In the genomic region with DNA sequence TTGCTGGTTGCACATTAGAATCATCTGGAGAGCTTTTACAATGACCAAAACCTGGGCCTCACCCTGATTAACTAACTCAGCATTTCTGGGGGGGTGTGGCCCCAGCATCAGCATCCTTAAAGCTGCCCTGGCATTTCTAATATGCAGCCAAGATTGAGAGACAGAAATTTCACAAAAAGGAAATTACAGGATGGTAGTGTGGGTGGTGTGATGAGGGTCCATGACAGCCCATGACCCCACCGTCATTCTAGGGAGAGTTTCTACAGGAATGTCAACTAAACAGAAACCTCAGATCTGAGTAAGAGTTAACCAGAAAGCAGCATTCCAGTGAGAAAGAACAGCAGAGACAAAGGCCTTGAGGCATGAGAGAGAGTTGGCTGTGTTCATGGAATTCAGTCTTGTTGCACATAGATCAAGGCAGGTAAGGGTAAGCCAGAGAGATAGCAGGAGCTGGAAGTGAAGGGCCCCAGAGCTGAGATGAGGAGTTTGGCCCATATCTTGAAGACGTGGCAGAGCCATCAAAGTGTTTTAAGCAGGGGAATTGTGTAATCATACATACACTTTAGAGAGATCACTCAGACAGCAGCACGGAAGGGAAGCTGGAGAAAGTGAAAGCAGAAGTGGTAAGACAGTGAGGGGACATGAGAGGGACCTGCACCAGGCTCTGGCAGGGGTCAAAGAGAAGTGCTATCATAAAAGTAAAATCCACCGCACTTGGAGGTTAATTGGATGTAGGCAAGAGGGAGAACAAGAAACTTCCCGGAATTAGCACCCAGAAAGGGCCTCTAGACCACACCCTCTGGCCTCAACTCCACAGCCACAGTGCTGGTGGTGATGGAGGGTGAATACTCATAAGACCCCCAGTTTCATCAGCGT, we compare ENCODE assay signal across 8 cellular contexts. TPM values are rescaled to one million over a fixed set of nuclear protein-coding genes. Genes with fewer than 3 reads are reported as not detected.
DNase-seq lines count a peak whose midpoint lies in the region; ATAC-seq, FAIRE-seq and TF ChIP-seq lines count a peak whose summit lies in the region.

No MANE protein-coding gene starts in this region.

- peak overlapping the region; percentile 72 to 90 (median 82) for H3K4me3 Mint-ChIP-seq in CD4-positive, alpha-beta memory T cell
- peak overlapping the region; percentile 92 for H3K4me3 Mint-ChIP-seq in T-helper 17 cell
- peak overlapping the region; percentile 76 for H3K4me3 Mint-ChIP-seq in natural killer cell

- no peak overlapping the region for H4K5ac ChIP-seq in H1 (ENCODE audit: insufficient read length, low read depth, low read length)

- peak overlapping the region; percentile 32 to 42 for H3K4me3 ChIP-seq in CD4-positive, alpha-beta memory T cell (ENCODE audit: low read length in 2 of 2)
- H3K4me3 ChIP-seq in H1 (ENCODE audit: extremely low read depth in 1 of 4, insufficient read depth in 2 of 4, low read depth in 3 of 4, low read length in 4 of 4): no peak overlapping the region

- DNase-seq in CD4-positive, alpha-beta memory T cell: peak; percentile 62 to 69 (median 66)
- no peak for DNase-seq in T-helper 17 cell
- peak in 1 of 2 experiments; percentile 31 for DNase-seq in H1 (ENCODE audit: low read depth in 1 of 2, low spot score in 2 of 2)
- peak; percentile 43 for DNase-seq in natural killer cell
- DNase-seq in cortex of kidney (lab: John Stamatoyannopoulos, UW): no peak
- DNase-seq in cerebellum (ENCODE audit: low spot score): no peak

- no peak for TF ChIP-seq EP300 in H1 (IDR thresholded peaks at IDR 0.05; ENCODE audit: borderline replicate concordance in 1 of 2, low read depth in 2 of 2, low read length in 2 of 2)

- no peak overlapping the region for H2BK20ac ChIP-seq in H1 (ENCODE audit: low read length)

- H3K4me1 Mint-ChIP-seq in CD4-positive, alpha-beta memory T cell: peaks cover 22 to 43% (median 38%) of the 10 kb centered on the region in 4 donors
- peaks cover 27% of the 10 kb centered on the region for H3K4me1 Mint-ChIP-seq in T-helper 17 cell
- H3K4me1 Mint-ChIP-seq in natural killer cell: peaks cover 28 to 29% of the 10 kb centered on the region in 2 donors

- peak overlapping the region; percentile 81 for H3K27ac ChIP-seq in CD4-positive, alpha-beta memory T cell (ENCODE audit: low read depth, low read length)
- no peak overlapping the region for H3K27ac ChIP-seq in H1 (ENCODE audit: low read depth, low read length)

- CTCF ChIA-PET in CD4-positive, alpha-beta memory T cell (lab: Charles Lee; ENCODE audit: partially characterized antibody): interaction anchor here (0.8 to 14.5 kb wide), 18 partner anchors 8 to 373 kb away, joined by 3 to 271 read pairs (median 4); partner anchors contain the start of genes DNAH6, TMSB10 and TRABD2A
- CTCF ChIA-PET in H1 (lab: Charles Lee; ENCODE audit: partially characterized antibody): interaction anchor here (0.6 to 3.3 kb wide), 3 partner anchors 37 to 155 kb away, joined by 3 to 13 read pairs (median 4); no protein-coding TSS in a partner anchor

- H3K23me2 ChIP-seq in H1 (ENCODE audit: low read depth, low read length): no peaks in the 10 kb centered on the region

- 91% methylated on average over 6 of the region's 6 CpGs; no CpG with 5 or more reads in 1 of the 2 experiments for WGBS in H1 (ENCODE audit: extremely low coverage in 1 of 2, insufficient coverage in 1 of 2, insufficient read length in 1 of 2, insufficient replicate concordance in 2 of 2, low coverage in 1 of 2, low lambda C conversion rate in 2 of 2, missing lambda C conversion rate in 1 of 2), 2 experiments

- H3K56ac ChIP-seq in H1 (replicated peaks; ENCODE audit: insufficient read length, low read depth, low read length): no peak overlapping the region

- 0 out of 2 replicates have a peak overlapping the region, but pooled peaks have one; percentile 38 for H2AFZ ChIP-seq in H1 (ENCODE audit: low read length)

- ATAC-seq in GM19397 (IDR thresholded peaks at IDR 0.05; ENCODE audit: unreplicated experiment): peak; percentile 98
- ATAC-seq in HG03439 (IDR thresholded peaks at IDR 0.05; ENCODE audit: unreplicated experiment): peak; percentile 79
- peak; percentile 93 for ATAC-seq in T-helper 17 cell
- ATAC-seq in natural killer cell: peak; percentile 93 to 98 (median 96)

- H3K36me3 ChIP-seq in CD4-positive, alpha-beta memory T cell (ENCODE audit: insufficient read depth, low read length): no peaks in the 10 kb centered on the region
- no peaks in the 10 kb centered on the region for H3K36me3 ChIP-seq in H1 (ENCODE audit: control insufficient read depth in 2 of 4, insufficient read depth in 4 of 4, low read length in 3 of 4)

- no peak overlapping the region for H3K14ac ChIP-seq in H1 (ENCODE audit: insufficient read length)

- no peaks in the 10 kb centered on the region for H4K20me1 ChIP-seq in H1 (replicated peaks in 1 of 2; ENCODE audit: control insufficient read depth in 1 of 2, insufficient read depth in 2 of 2, low read length in 2 of 2)

- TF ChIP-seq CTCF in H1 (IDR thresholded peaks at IDR 0.05; ENCODE audit: control extremely low read depth in 1 of 3, insufficient read depth in 1 of 3, low read depth in 1 of 3, low read length in 3 of 3) (no peak), natural killer cell (IDR thresholded peaks at IDR 0.05) (no peak)

- H3K9me3 ChIP-seq in CD4-positive, alpha-beta memory T cell (ENCODE audit: control insufficient read depth in 1 of 2, low read length in 2 of 2): no peaks in the 10 kb centered on the region
- H3K9me3 ChIP-seq in T-helper 17 cell (ENCODE audit: control insufficient read depth, low read length, poor library complexity, severe bottlenecking): no peaks in the 10 kb centered on the region
- no peaks in the 10 kb centered on the region for H3K9me3 ChIP-seq in H1 (ENCODE audit: insufficient read depth in 2 of 2, low read depth in 1 of 2, low read length in 1 of 2)

- FAIRE-seq in H1 (lab: Jason Lieb, UNC): no peak

- intact Hi-C loops in CD4-positive, alpha-beta memory T cell (cut with micrococcal nuclease): loop anchor here (1.0 kb wide), 2 partner anchors 10 to 17 kb away; partner anchors contain the start of gene TMSB10
- intact Hi-C loops in natural killer cell (cut with micrococcal nuclease): loop anchor here (10.0 kb wide), 1 partner anchor 104 kb away; no protein-coding TSS in a partner anchor

- H2BK15ac ChIP-seq in H1 (ENCODE audit: low read length): no peak overlapping the region

- no peaks in the 10 kb centered on the region for H3K27me3 ChIP-seq in CD4-positive, alpha-beta memory T cell (ENCODE audit: insufficient read depth, low read length)
- no peaks in the 10 kb centered on the region; a peak in 2 of 7 replicates for H3K27me3 ChIP-seq in H1 (replicated peaks in 1 of 4; ENCODE audit: control insufficient read depth in 3 of 4, extremely low read depth in 1 of 4, insufficient read depth in 3 of 4, low read length in 3 of 4)

- no peak overlapping the region for H3K4ac ChIP-seq in H1 (replicated peaks; ENCODE audit: insufficient read length, low read depth, low read length)

- H3K9me3 Mint-ChIP-seq in CD4-positive, alpha-beta memory T cell: no peaks in the 10 kb centered on the region
- H3K9me3 Mint-ChIP-seq in natural killer cell: no peaks in the 10 kb centered on the region

- no peak overlapping the region for H3K9ac ChIP-seq in H1 (replicated peaks in 1 of 4; ENCODE audit: extremely low read depth in 1 of 4, low read depth in 3 of 4, low read length in 3 of 4)

- no peaks in the 10 kb centered on the region for H3K27me3 Mint-ChIP-seq in CD4-positive, alpha-beta memory T cell
- H3K27me3 Mint-ChIP-seq in T-helper 17 cell (no peaks in the 10 kb centered on the region), natural killer cell (ENCODE audit: low read depth in 2 of 2) (no peaks in the 10 kb centered on the region)

- no peak overlapping the region for H3K4me2 ChIP-seq in H1 (ENCODE audit: insufficient read depth in 1 of 2, low read depth in 2 of 2, low read length in 2 of 2)

- no peak overlapping the region for H4K91ac ChIP-seq in H1 (replicated peaks; ENCODE audit: insufficient read length, low read length)

- H2BK120ac ChIP-seq in H1 (replicated peaks; ENCODE audit: low read depth, low read length): no peak overlapping the region

- H2AK5ac ChIP-seq in H1 (ENCODE audit: low read depth, low read length): no peak overlapping the region

- no peak overlapping the region for H2BK12ac ChIP-seq in H1 (ENCODE audit: low read depth, low read length)

- peak overlapping the region; percentile 90 to 99 (median 97) for H3K27ac Mint-ChIP-seq in CD4-positive, alpha-beta memory T cell
- H3K27ac Mint-ChIP-seq in T-helper 17 cell (peak overlapping the region; percentile 100), natural killer cell (peak overlapping the region; percentile 89 to 91)

- no peak overlapping the region for H3K23ac ChIP-seq in H1 (ENCODE audit: insufficient read length)

- H3K18ac ChIP-seq in H1 (ENCODE audit: extremely low read depth, low read length): no peak overlapping the region

- no peaks in the 10 kb centered on the region for H3K79me1 ChIP-seq in H1 (ENCODE audit: low read depth, low read length)

- no peak overlapping the region for H2BK5ac ChIP-seq in H1 (ENCODE audit: low read depth, low read length)

- no peak overlapping the region for H4K8ac ChIP-seq in H1 (ENCODE audit: extremely low read depth, insufficient read depth, low read length)

- H3K4me1 ChIP-seq in CD4-positive, alpha-beta memory T cell (ENCODE audit: insufficient read depth, low read length): peaks cover 23% of the 10 kb centered on the region
- no peaks in the 10 kb centered on the region for H3K4me1 ChIP-seq in H1 (replicated peaks in 1 of 4; ENCODE audit: control insufficient read depth in 3 of 4, insufficient read depth in 4 of 4, low read length in 3 of 4)

- POLR2A ChIA-PET in CD4-positive, alpha-beta memory T cell (lab: Charles Lee; ENCODE audit: partially characterized antibody): interaction anchor here (0.7 to 7.5 kb wide), 19 partner anchors 9 to 400 kb away, joined by 3 to 204 read pairs (median 4); partner anchors contain the start of genes TMSB10 and TRABD2A
- POLR2A ChIA-PET in H1 (lab: Charles Lee; ENCODE audit: partially characterized antibody): interaction anchor here (1.0 to 1.1 kb wide), 2 partner anchors 9 kb away, joined by 3 to 4 read pairs; no protein-coding TSS in a partner anchor

- H3K79me2 ChIP-seq in H1 (ENCODE audit: control insufficient read depth in 1 of 2, insufficient read depth in 2 of 2, low read length in 2 of 2): no peaks in the 10 kb centered on the region

- H3K36me3 Mint-ChIP-seq in CD4-positive, alpha-beta memory T cell: no peaks in the 10 kb centered on the region
- no peaks in the 10 kb centered on the region for H3K36me3 Mint-ChIP-seq in T-helper 17 cell (ENCODE audit: low read depth)
- no peaks in the 10 kb centered on the region for H3K36me3 Mint-ChIP-seq in natural killer cell

- TF ChIP-seq RAD21 in H1 (IDR thresholded peaks at IDR 0.05 in 1 of 2, conservative IDR thresholded peaks at IDR 0.05 in 1 of 2; ENCODE audit: low read depth in 2 of 2, low read length in 2 of 2): no peak

- no peak for TF ChIP-seq POLR2A in H1 (IDR thresholded peaks at IDR 0.05; ENCODE audit: control extremely low read depth in 1 of 2, low read depth in 2 of 2, low read length in 2 of 2)

RNA-seq across cellular contexts. Expression of gene TRABD2A, which starts 7.8 kb away (rescaled TPM):
- total RNA-seq in CD4-positive, alpha-beta memory T cell: 10 to 100 TPM; 83.3 to 90.7 TPM
- polyA plus RNA-seq in CD4-positive, alpha-beta memory T cell: 10 to 100 TPM; 67.1 to 81.2 TPM
- total RNA-seq in T-helper 17 cell: 10 to 100 TPM; 60.5 to 93.7 TPM
- 18.6 and 19.7 TPM in 2 replicates for total RNA-seq in H1 (2021; fragmentation: NEBNext Ultra II Directional; extraction: Animal tissue kit (Norgen Biotek cat#: 25700))
- polyA plus RNA-seq in H1 (2011; rRNA removed): 17.3 and 17.6 TPM in 2 replicates
- 11.8 TPM for polyA plus RNA-seq in H1 (2011; cell fraction: cytosol; rRNA removed)
- polyA plus RNA-seq in H1 (2011; cell fraction: nucleus; rRNA removed): 60.0 TPM
- polyA plus RNA-seq in H1 (2012, experiment 1 of 2): 14.8 to 18.1 TPM (median 16.3 TPM) in 4 replicates
- 7.3 TPM for polyA plus RNA-seq in H1 (2012, experiment 2 of 2)
- 27.0 TPM for polyA plus RNA-seq in H1 (2013, experiment 1 of 2)
- 24.8 TPM for polyA plus RNA-seq in H1 (2013, experiment 2 of 2)
- 58.8 and 70.9 TPM in 2 replicates for polyA minus RNA-seq in H1 (2011; rRNA and poly(A)+ RNA removed)
- polyA minus RNA-seq in H1 (2011; cell fraction: cytosol; rRNA and poly(A)+ RNA removed): 22.2 TPM
- polyA minus RNA-seq in H1 (2011; cell fraction: nucleus; rRNA and poly(A)+ RNA removed): 67.6 TPM
- total RNA-seq in natural killer cell: 1 to 10 TPM; 1.4 to 6.3 (median 6.3) TPM
- total RNA-seq in cerebellum: 1.4 TPM

RNA-seq across cellular contexts. Expression of gene TMSB10, which starts 16.8 kb away (rescaled TPM):
- 1,000 to 10,000 TPM; 1,218 to 1,245 TPM for total RNA-seq in CD4-positive, alpha-beta memory T cell
- polyA plus RNA-seq in CD4-positive, alpha-beta memory T cell: 1,000 to 10,000 TPM; 5,559 to 6,561 TPM
- total RNA-seq in T-helper 17 cell: 1,000 to 10,000 TPM; 1,429 to 1,736 TPM
- total RNA-seq in H1 (2021; fragmentation: NEBNext Ultra II Directional; extraction: Animal tissue kit (Norgen Biotek cat#: 25700)): 1,075 and 1,095 TPM in 2 replicates
- 593 and 852 TPM in 2 replicates for polyA plus RNA-seq in H1 (2011; rRNA removed)
- polyA plus RNA-seq in H1 (2011; cell fraction: cytosol; rRNA removed): 1,307 TPM
- 850 TPM for polyA plus RNA-seq in H1 (2011; cell fraction: nucleus; rRNA removed)
- 1,219 to 1,602 TPM (median 1,382 TPM) in 4 replicates for polyA plus RNA-seq in H1 (2012, experiment 1 of 2)
- 5,019 TPM for polyA plus RNA-seq in H1 (2012, experiment 2 of 2)
- 1,059 TPM for polyA plus RNA-seq in H1 (2013, experiment 1 of 2)
- 1,056 TPM for polyA plus RNA-seq in H1 (2013, experiment 2 of 2)
- 80.7 and 118 TPM in 2 replicates for polyA minus RNA-seq in H1 (2011; rRNA and poly(A)+ RNA removed)
- 145 TPM for polyA minus RNA-seq in H1 (2011; cell fraction: cytosol; rRNA and poly(A)+ RNA removed)
- 80.6 TPM for polyA minus RNA-seq in H1 (2011; cell fraction: nucleus; rRNA and poly(A)+ RNA removed)
- 1,000 to 10,000 TPM; 1,247 to 1,683 (median 1,557) TPM for total RNA-seq in natural killer cell
- total RNA-seq in cerebellum: 1,631 TPM

Comparison
In these comparisons a context has a peak if more than half of its experiments do, and no peak if none do; other contexts are left out.
1. DNase-seq: peak in CD4-positive, alpha-beta memory T cell (5 of 5) and natural killer cell (single experiment); none in T-helper 17 cell (0 of 3), cortex of kidney (single experiment) and cerebellum (single experiment).
2. H3K4me3 ChIP-seq: peak in CD4-positive, alpha-beta memory T cell (2 of 2); none in H1 (0 of 4).
3. Peak in every context shown above with its lines, with median percentiles within 50 percentile points of each other: H3K27ac Mint-ChIP-seq, H3K4me3 Mint-ChIP-seq and ATAC-seq.